12 cellular contexts compared by ENCODE assay signal in the genomic region with DNA sequence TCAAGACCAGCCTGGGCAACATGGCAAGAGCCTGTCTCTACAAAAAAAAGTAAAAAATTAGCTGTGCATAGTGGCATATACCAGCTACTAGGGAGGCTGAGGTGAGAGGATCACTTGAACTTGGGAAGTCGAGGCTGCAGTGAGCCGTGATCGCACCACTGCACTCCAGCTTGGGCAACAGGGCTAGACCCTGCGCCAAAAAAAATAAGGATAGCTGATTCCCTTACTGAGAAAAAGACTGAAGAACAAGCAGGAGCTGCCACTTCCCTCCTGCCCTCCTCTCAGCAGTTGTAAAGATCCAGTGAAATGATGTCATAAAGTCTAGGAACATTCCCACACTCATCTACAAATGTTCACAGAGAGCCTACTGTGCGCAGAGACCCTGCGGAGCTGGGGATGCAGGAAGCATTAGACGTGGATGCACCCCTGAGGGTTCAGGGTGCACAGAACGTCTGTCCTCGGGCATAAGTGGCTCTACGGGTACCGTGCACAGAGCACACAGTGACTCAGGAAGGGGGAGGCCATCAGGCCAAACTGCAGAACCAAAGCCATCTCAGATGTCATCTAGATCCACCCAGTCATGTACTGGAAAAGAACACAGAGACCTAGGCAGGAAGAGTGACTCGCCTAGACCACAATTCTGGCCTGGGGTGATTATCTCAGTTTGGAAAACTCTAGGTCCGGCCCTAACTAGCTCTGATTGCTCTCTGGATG. TPM values are rescaled to one million over a fixed set of nuclear protein-coding genes. Genes with fewer than 3 reads are reported as not detected.
DNase-seq lines count a peak whose midpoint lies in the region; FAIRE-seq and TF ChIP-seq lines count a peak whose summit lies in the region.
"Had no signal": no experiment of that assay in that cellular context is flagged by ENCODE, and none has a peak within 500 bp of the region (broad histone marks: within the 10 kb centered on the region; RNA-seq: fewer than 3 reads in every experiment).

No MANE protein-coding gene starts in this region.

- no peak overlapping the region for H2AFZ ChIP-seq in osteoblast (ENCODE audit: low read length)

- H3K4me1 Mint-ChIP-seq in progenitor cell of endocrine pancreas (ENCODE audit: low read depth): peaks cover 1% of the 10 kb centered on the region

- DNase-seq in ELR (ENCODE audit: low read depth) (peak; percentile 90), RCC 7860 (ENCODE audit: low spot score) (peak; percentile 70), dedifferentiated amniotic fluid mesenchymal stem cell (ENCODE audit: extremely low spot score) (peak; percentile 49), osteoblast (ENCODE audit: insufficient read length, low spot score, missing footprints) (peak; percentile 81), NCI-H774 (lab: John Stamatoyannopoulos, UW) (no peak), progenitor cell of endocrine pancreas (ENCODE audit: low spot score, unreplicated experiment) (no peak), frontal cortex (ENCODE audit: low spot score in 2 of 2) (no peak)
- DNase-seq in central memory CD4-positive, alpha-beta T cell: no peak
- DNase-seq: activated CD4-positive, alpha-beta T cell treated with anti-CD3 and anti-CD28 coated beads for 4 hours; DMS79 treated with DMSO at 0.1 percent for 48 hours; NCI-H1105 treated with DMSO at 0.1 percent for 48 hours; upper lobe of left lung had no signal

- H3K4me3 ChIP-seq in osteoblast (ENCODE audit: insufficient read depth, low read length): no peak overlapping the region
- H3K4me3 ChIP-seq: upper lobe of left lung had no signal

- no peak overlapping the region for H3K4me3 Mint-ChIP-seq in progenitor cell of endocrine pancreas (ENCODE audit: low read depth)

- H3K27me3 Mint-ChIP-seq in progenitor cell of endocrine pancreas: no peaks in the 10 kb centered on the region

- no peaks in the 10 kb centered on the region for H3K27me3 ChIP-seq in osteoblast (ENCODE audit: insufficient read depth, low read length)
- H3K27me3 ChIP-seq: upper lobe of left lung had no signal

- H3K9me3 Mint-ChIP-seq in progenitor cell of endocrine pancreas (ENCODE audit: low read depth): no peaks in the 10 kb centered on the region

- no peak overlapping the region for H3K27ac Mint-ChIP-seq in progenitor cell of endocrine pancreas

- H3K36me3 ChIP-seq in osteoblast (ENCODE audit: insufficient read depth, low read length): peaks cover 69% of the 10 kb centered on the region

- H3K9me3 ChIP-seq in osteoblast (ENCODE audit: low read depth, low read length): no peaks in the 10 kb centered on the region
- H3K9me3 ChIP-seq: upper lobe of left lung had no signal

- TF ChIP-seq CTCF in osteoblast (IDR thresholded peaks at IDR 0.05; ENCODE audit: extremely low read depth, low read depth, low read length): no peak
- no peak for TF ChIP-seq CTCF in progenitor cell of endocrine pancreas (IDR thresholded peaks at IDR 0.05; ENCODE audit: unreplicated experiment)

- peak overlapping the region; percentile 62 for H3K27ac ChIP-seq in osteoblast (ENCODE audit: low read depth, low read length)
- H3K27ac ChIP-seq: upper lobe of left lung had no signal

- FAIRE-seq in RCC 7860 (lab: Jason Lieb, UNC) (peak; percentile 60), frontal cortex (lab: Jason Lieb, UNC) (no peak)

- H3K4me1 ChIP-seq in osteoblast (ENCODE audit: insufficient read depth, low read length): peaks cover 24% of the 10 kb centered on the region
- H3K4me1 ChIP-seq: upper lobe of left lung had no signal

- H3K79me2 ChIP-seq in osteoblast (ENCODE audit: insufficient read depth, low read length): peaks cover 22% of the 10 kb centered on the region

- H3K4me2 ChIP-seq in osteoblast (ENCODE audit: insufficient read depth, low read length): peak overlapping the region; percentile 8

- H3K36me3 Mint-ChIP-seq in progenitor cell of endocrine pancreas (ENCODE audit: insufficient read depth): peaks cover 22% of the 10 kb centered on the region

- H4K20me1 ChIP-seq in osteoblast (ENCODE audit: insufficient read depth, low read length): no peaks in the 10 kb centered on the region

RNA-seq across cellular contexts. Expression of a gene that starts 11.7 kb away (rescaled TPM):
- total RNA-seq in osteoblast: 16.6 and 19.2 TPM in 2 replicates
- total RNA-seq in progenitor cell of endocrine pancreas: 13.2 and 13.7 TPM in 2 replicates
- 6.5 TPM for total RNA-seq in frontal cortex

RNA-seq across cellular contexts. Expression of a gene that starts 17.0 kb away (rescaled TPM):
- total RNA-seq in osteoblast (5.3 and 6.9 TPM in 2 replicates), progenitor cell of endocrine pancreas (12.6 and 16.6 TPM in 2 replicates), frontal cortex (0.41 TPM)

RNA-seq across cellular contexts. Expression of a gene that starts 21.3 kb away (rescaled TPM):
- 20.6 and 23.6 TPM in 2 replicates for total RNA-seq in osteoblast
- total RNA-seq in progenitor cell of endocrine pancreas: 32.5 and 35.8 TPM in 2 replicates
- total RNA-seq in frontal cortex: 22.4 TPM

RNA-seq across cellular contexts. Expression of a gene that starts 51.7 kb away (rescaled TPM):
- total RNA-seq in osteoblast (2.9 TPM in 2 replicates), progenitor cell of endocrine pancreas (11.1 and 13.5 TPM in 2 replicates), frontal cortex (5.3 TPM)

RNA-seq across cellular contexts. Expression of a gene that starts 51.9 kb away (rescaled TPM):
- total RNA-seq in osteoblast: 21.7 and 30.6 TPM in 2 replicates
- 155 and 165 TPM in 2 replicates for total RNA-seq in progenitor cell of endocrine pancreas
- 13.9 TPM for total RNA-seq in frontal cortex

Comparison
In these comparisons a context has a peak if more than half of its experiments do, and no peak if none do; other contexts are left out.
1. DNase-seq: peak in ELR (single experiment), RCC 7860 (single experiment), dedifferentiated amniotic fluid mesenchymal stem cell (single experiment) and osteoblast (single experiment); none in NCI-H774 (single experiment), central memory CD4-positive, alpha-beta T cell (single experiment), progenitor cell of endocrine pancreas (single experiment) and frontal cortex (0 of 2).